ENCODE assay signal across 9 cellular contexts in the genomic region with DNA sequence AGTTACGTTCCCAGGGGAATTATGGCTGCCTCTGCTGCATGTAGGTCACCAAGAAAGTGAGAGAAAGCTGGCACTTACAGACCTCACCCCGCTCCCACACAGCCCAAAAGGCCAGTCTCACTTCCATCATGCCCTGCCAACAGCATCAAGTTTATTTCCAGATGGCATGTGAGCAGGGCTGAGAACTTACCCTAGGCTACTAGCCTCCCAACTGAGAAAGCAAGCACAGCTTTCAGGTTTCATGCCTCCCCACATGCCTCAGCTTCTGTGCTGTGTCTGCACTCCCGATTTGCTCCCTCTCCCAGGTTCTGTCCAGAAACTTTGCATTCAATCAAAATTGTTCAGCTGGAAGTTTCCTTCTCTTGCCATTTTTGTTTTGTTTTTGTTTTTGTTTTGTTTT. TPM values are rescaled to one million over a fixed set of nuclear protein-coding genes. Genes with fewer than 3 reads are reported as not detected.
"Had no signal": no experiment of that assay in that cellular context is flagged by ENCODE, and none has a peak within 500 bp of the region (broad histone marks: within the 10 kb centered on the region; RNA-seq: fewer than 3 reads in every experiment).

No MANE protein-coding gene starts in this region.

- FAIRE-seq: G401.6, GM12878, GM12891, GM12892, GM18507, GM19239 had no signal

- H3K4me3 ChIP-seq: GM12878 had no signal

- DNase-seq: GDM1, GF-D8 had no signal

- ATAC-seq: GM12878 had no signal

RNA-seq across cellular contexts. Expression of gene CRB1, which starts 59.1 kb away (rescaled TPM):
- total RNA-seq: G401 had no signal
